Comparison of ENCODE assay signal across 11 cellular contexts in the genomic region with DNA sequence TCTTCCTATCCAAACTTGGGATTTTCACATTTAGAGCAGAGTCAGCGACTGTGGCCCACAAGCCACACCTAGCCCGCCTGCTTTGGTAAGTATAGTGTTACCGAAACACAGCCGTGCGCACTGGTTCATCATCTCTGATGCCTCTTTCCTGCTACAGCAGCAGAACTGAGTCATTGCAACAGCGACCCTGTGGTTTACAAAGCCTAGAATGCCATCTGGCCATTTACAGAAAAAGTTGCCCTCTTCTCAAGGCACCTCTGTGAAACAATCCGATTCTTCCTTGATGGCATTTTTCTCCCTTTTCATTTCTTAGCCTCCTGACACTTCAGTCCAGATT. TPM values are rescaled to one million over a fixed set of nuclear protein-coding genes. Genes with fewer than 3 reads are reported as not detected.
A peak's percentile ranks its signal among the peaks of the same experiment; 100 is the strongest.
DNase-seq lines count a peak whose midpoint lies in the region; ATAC-seq and TF ChIP-seq lines count a peak whose summit lies in the region.
"Had no signal": no experiment of that assay in that cellular context is flagged by ENCODE, and none has a peak within 500 bp of the region (broad histone marks: within the 10 kb centered on the region; RNA-seq: fewer than 3 reads in every experiment).

No MANE protein-coding gene starts in this region.

- H3K27me3 ChIP-seq in osteoblast (ENCODE audit: insufficient read depth, low read length) (no peaks in the 10 kb centered on the region), body of pancreas (no peaks in the 10 kb centered on the region)

- no peaks in the 10 kb centered on the region for H4K20me1 ChIP-seq in osteoblast (ENCODE audit: insufficient read depth, low read length)

- TF ChIP-seq CTCF in osteoblast (IDR thresholded peaks at IDR 0.05; ENCODE audit: extremely low read depth, low read depth, low read length) (no peak), GM13976 (IDR thresholded peaks at IDR 0.05; ENCODE audit: borderline replicate concordance, control extremely low read depth, extremely low read depth, insufficient read depth, missing control alignments) (no peak), body of pancreas (IDR thresholded peaks at IDR 0.05) (no peak)

- H3K27ac ChIP-seq in osteoblast (ENCODE audit: low read depth, low read length) (no peak overlapping the region), body of pancreas (no peak overlapping the region)

- H3K4me1 Mint-ChIP-seq in activated T-cell treated with anti-CD3 and anti-CD28 coated beads, Interleukin-2, amount 50 U/mL, for 72 hours (ENCODE audit: low read depth), result peaks cover 6% of the 10 kb centered on the region

- no peaks in the 10 kb centered on the region for H3K9me3 Mint-ChIP-seq in activated T-cell treated with anti-CD3 and anti-CD28 coated beads, Interleukin-2, amount 50 U/mL, for 72 hours

- H3K4me3 ChIP-seq in osteoblast (ENCODE audit: insufficient read depth, low read length) (no peak overlapping the region), body of pancreas (no peak overlapping the region)
- H3K4me3 ChIP-seq: K562 had no signal

- H3K4me3 Mint-ChIP-seq in activated T-cell treated with anti-CD3 and anti-CD28 coated beads, Interleukin-2, amount 50 U/mL, for 72 hours, result no peak overlapping the region

- ATAC-seq in activated CD4-positive, CD25-positive, alpha-beta regulatory T cell treated with anti-CD3 and anti-CD28 coated beads, Interleukin-2, amount 50 U/mL, for 24 hours, result peak; percentile 67 to 77
- ATAC-seq in activated T-cell treated with anti-CD3 and anti-CD28 coated beads, Interleukin-2, amount 50 U/mL, for 72 hours (replicated peaks in 1 of 2), result peak; percentile 85 to 95
- no peak for ATAC-seq in body of pancreas
- ATAC-seq in HG03457 (IDR thresholded peaks at IDR 0.05; ENCODE audit: unreplicated experiment), result no peak
- ATAC-seq: K562 had no signal

- H3K79me2 ChIP-seq in osteoblast (ENCODE audit: insufficient read depth, low read length), result no peaks in the 10 kb centered on the region

- H3K36me3 Mint-ChIP-seq in activated T-cell treated with anti-CD3 and anti-CD28 coated beads, Interleukin-2, amount 50 U/mL, for 72 hours (ENCODE audit: insufficient read depth in 2 of 2), result peaks cover 9 to 19% of the 10 kb centered on the region in 2 donors

- H3K36me3 ChIP-seq in osteoblast (ENCODE audit: insufficient read depth, low read length) (peaks cover 28% of the 10 kb centered on the region), body of pancreas (replicated peaks in 1 of 2; ENCODE audit: insufficient read depth in 1 of 2, low read depth in 2 of 2) (no peaks in the 10 kb centered on the region)

- no peak overlapping the region for H2AFZ ChIP-seq in osteoblast (ENCODE audit: low read length)

- H3K4me2 ChIP-seq in osteoblast (ENCODE audit: insufficient read depth, low read length), result no peak overlapping the region

- in situ Hi-C loops in GM13976 (cut with MboI; ENCODE audit: low sequenced_read_pairs, unreplicated experiment), result no loop called here

- no peaks in the 10 kb centered on the region for H3K27me3 Mint-ChIP-seq in activated T-cell treated with anti-CD3 and anti-CD28 coated beads, Interleukin-2, amount 50 U/mL, for 72 hours (ENCODE audit: low read depth)

- H3K4me1 ChIP-seq in osteoblast (ENCODE audit: insufficient read depth, low read length) (peaks cover 4% of the 10 kb centered on the region), body of pancreas (no peaks in the 10 kb centered on the region)

- H3K9me3 ChIP-seq in osteoblast (ENCODE audit: low read depth, low read length) (no peaks in the 10 kb centered on the region), body of pancreas (no peaks in the 10 kb centered on the region)

- DNase-seq in activated CD4-positive, CD25-positive, alpha-beta regulatory T cell treated with anti-CD3 and anti-CD28 coated beads, Interleukin-2, amount 50 U/mL, for 72 hours, result no peak
- DNase-seq in M059J (ENCODE audit: low read depth) (peak; percentile 26), osteoblast (ENCODE audit: insufficient read length, low spot score, missing footprints) (peak; percentile 87), GM13976 (ENCODE audit: low spot score) (no peak), body of pancreas (no peak)
- peak; percentile 36 to 41 for DNase-seq in activated T-cell treated with anti-CD3 and anti-CD28 coated beads, Interleukin-2, amount 50 U/mL, for 72 hours
- DNase-seq: activated CD4-positive, CD25-positive, alpha-beta regulatory T cell; NCI-H774 had no signal

- no peak for TF ChIP-seq POLR2A in body of pancreas (IDR thresholded peaks at IDR 0.05)

- no peak overlapping the region for H3K27ac Mint-ChIP-seq in activated T-cell treated with anti-CD3 and anti-CD28 coated beads, Interleukin-2, amount 50 U/mL, for 72 hours

- intact Hi-C loops in body of pancreas (cut with DNase I), result no loop called here

- WGBS in body of pancreas, 2 donors, result 73 to 81% methylated on average over 7 of the region's 7 CpGs

RNA-seq across cellular contexts. Expression of a gene that starts 10.7 kb away (rescaled TPM):
- 46.9 and 62.4 TPM in 2 replicates for total RNA-seq in M059J (2014; rRNA removed; shearing (Covaris generic))
- 10 to 100 TPM; 70.4 to 75.9 TPM for total RNA-seq in activated T-cell treated with anti-CD3 and anti-CD28 coated beads, Interleukin-2, amount 50 U/mL, for 72 hours
- total RNA-seq in osteoblast (52.1 and 56.6 TPM in 2 replicates), body of pancreas (10 to 100 TPM; 10.2 to 25.4 TPM)

RNA-seq across cellular contexts. Expression of a gene that starts 40.2 kb away (rescaled TPM):
- 75.3 and 79.0 TPM in 2 replicates for total RNA-seq in M059J (2014; rRNA removed; shearing (Covaris generic))
- 10 to 100 TPM; 62.3 to 75.0 TPM for total RNA-seq in activated T-cell treated with anti-CD3 and anti-CD28 coated beads, Interleukin-2, amount 50 U/mL, for 72 hours
- total RNA-seq in osteoblast, result 34.5 and 38.4 TPM in 2 replicates
- 10 to 100 TPM; 11.2 to 84.0 TPM for total RNA-seq in body of pancreas

RNA-seq across cellular contexts. Expression of a gene that starts 40.3 kb away (rescaled TPM):
- 34.3 and 55.3 TPM in 2 replicates for total RNA-seq in M059J (2014; rRNA removed; shearing (Covaris generic))
- 100 to 1,000 TPM in 1 of 2 donors, 10 to 100 TPM in 1; 79.5 to 132 TPM for total RNA-seq in activated T-cell treated with anti-CD3 and anti-CD28 coated beads, Interleukin-2, amount 50 U/mL, for 72 hours
- total RNA-seq in osteoblast, result 30.8 and 32.4 TPM in 2 replicates
- total RNA-seq in body of pancreas, result 10 to 100 TPM; 16.6 to 28.3 TPM

Comparison
In these comparisons a context has a peak if more than half of its experiments do, and no peak if none do; other contexts are left out.
1. ATAC-seq: peak in activated CD4-positive, CD25-positive, alpha-beta regulatory T cell treated with anti-CD3 and anti-CD28 coated beads, Interleukin-2, amount 50 U/mL, for 24 hours (2 of 2) and activated T-cell treated with anti-CD3 and anti-CD28 coated beads, Interleukin-2, amount 50 U/mL, for 72 hours (2 of 2); none in body of pancreas (single experiment) and HG03457 (single experiment).
2. DNase-seq: peak in M059J (single experiment), activated T-cell treated with anti-CD3 and anti-CD28 coated beads, Interleukin-2, amount 50 U/mL, for 72 hours (2 of 2) and osteoblast (single experiment); none in activated CD4-positive, CD25-positive, alpha-beta regulatory T cell treated with anti-CD3 and anti-CD28 coated beads, Interleukin-2, amount 50 U/mL, for 72 hours (single experiment), GM13976 (single experiment) and body of pancreas (0 of 4).